In genomic region chr12:119788783-119789182, GRCh38 we compare ENCODE assay signal across 31 cellular contexts.
DNase-seq lines count a peak whose midpoint lies in the region; ATAC-seq, FAIRE-seq and TF ChIP-seq lines count a peak whose summit lies in the region.
"Had no signal": no experiment of that assay in that cellular context is flagged by ENCODE, and none has a peak within 500 bp of the region (broad histone marks: within the 10 kb centered on the region; RNA-seq: fewer than 3 reads in every experiment).

No MANE protein-coding gene starts in this region.

- FAIRE-seq in H54 (lab: Jason Lieb, UNC) = no peak
- FAIRE-seq: endometrium, GM18507, GM19239 had no signal

- ATAC-seq in HG03469 (IDR thresholded peaks at IDR 0.05; ENCODE audit: unreplicated experiment) = no peak
- ATAC-seq in HG03097 (IDR thresholded peaks at IDR 0.05; ENCODE audit: low FRiP score, unreplicated experiment) = no peak
- ATAC-seq: activated CD8-positive, alpha-beta memory T cell treated with anti-CD3 and anti-CD28 coated beads, Interleukin-2, amount 10 ng/mL, durations not matched to agents 7 days and 5 days; activated T-cell treated with anti-CD3 and anti-CD28 coated beads, Interleukin-2, amount 50 U/mL, for 4 hours; left lung; Right ventricle myocardium inferior; stimulated activated naive B cell treated with anti-CD40 and anti-IgM and Interleukin-4, amounts not matched to agents 10 μg/mL and 1 μg/mL and 100 μg/mL, for 72 hours had no signal

- peak; percentile 11 for DNase-seq in EL
- DNase-seq in M059J (ENCODE audit: low read depth) = peak; percentile 18
- DNase-seq in fibroblast of mammary gland (ENCODE audit: low read depth) = peak; percentile 41
- peak; percentile 20 for DNase-seq in renal cortical epithelial cell (ENCODE audit: low read depth)
- no peak for DNase-seq in H54 (ENCODE audit: insufficient read length, low spot score)
- DNase-seq: activated CD4-positive, alpha-beta T cell treated with anti-CD3 and anti-CD28 coated beads, Interleukin-2, amount 50 U/mL, for 4 hours; activated CD8-positive, alpha-beta memory T cell treated with anti-CD3 and anti-CD28 coated beads, Interleukin-2, amount 10 ng/mL, durations not matched to agents 7 days and 5 days; activated T-cell treated with anti-CD3 and anti-CD28 coated beads, Interleukin-2, amount 50 U/mL, for 4 hours; cerebellar nuclear complex; DND-41; dorsolateral prefrontal cortex; esophagus squamous epithelium; glutamatergic neuron; GOT3; Karpas-422; left lung; mesendoderm; NCI-H1694 treated with DMSO at 0.1 percent for 48 hours; NCI-H2171 treated with DMSO at 0.1 percent for 48 hours; NCI-H524 treated with DMSO at 0.1 percent for 48 hours; ovary; stimulated activated naive B cell treated with anti-CD40 and anti-IgM and Interleukin-4, amounts not matched to agents 10 μg/mL and 1 μg/mL and 100 μg/mL, for 72 hours; substantia nigra; trophoblast cell had no signal

- no peak overlapping the region for H3K4me3 ChIP-seq in fibroblast of mammary gland (ENCODE audit: control insufficient read depth, low read depth, low read length)
- H3K4me3 ChIP-seq: dorsolateral prefrontal cortex, esophagus squamous epithelium, left lung, ovary, skin epidermis had no signal

- TF ChIP-seq POLR2A in H54 (IDR thresholded peaks at IDR 0.05; ENCODE audit: low read depth, low read length) = no peak

- TF ChIP-seq CTCF in fibroblast of mammary gland (conservative IDR thresholded peaks at IDR 0.05; ENCODE audit: control insufficient read depth, insufficient read depth, low read depth, low read length) = no peak
